ENCODE assay signal across 8 cellular contexts in genomic region chr3:186849392-186849975, GRCh38. TPM values are rescaled to one million over a fixed set of nuclear protein-coding genes. Genes with fewer than 3 reads are reported as not detected.
DNase-seq lines count a peak whose midpoint lies in the region; ATAC-seq and TF ChIP-seq lines count a peak whose summit lies in the region.

No MANE protein-coding gene starts in this region.

- peaks cover 23% of the 10 kb centered on the region for H3K4me1 Mint-ChIP-seq in activated CD4-positive, alpha-beta T cell treated with anti-CD3 and anti-CD28 coated beads, Interleukin-2, amount 10 ng/mL, durations not matched to agents 7 days and 5 days
- H3K4me1 Mint-ChIP-seq in brain (no peaks in the 10 kb centered on the region), memory B cell (peaks cover 12% of the 10 kb centered on the region)

- POLR2A ChIA-PET in activated CD4-positive, alpha-beta T cell treated with anti-CD3 and anti-CD28 coated beads, Interleukin-2, amount 10 ng/mL, durations not matched to agents 7 days and 5 days (lab: Charles Lee) = interaction anchor here (0.6 to 1.3 kb wide), 4 partner anchors 60 to 82 kb away, joined by 3 to 10 read pairs (median 3); no protein-coding TSS in a partner anchor

- peaks cover 8% of the 10 kb centered on the region for H3K9me3 Mint-ChIP-seq in activated CD4-positive, alpha-beta T cell treated with anti-CD3 and anti-CD28 coated beads, Interleukin-2, amount 10 ng/mL, durations not matched to agents 7 days and 5 days
- no peaks in the 10 kb centered on the region for H3K9me3 Mint-ChIP-seq in brain
- H3K9me3 Mint-ChIP-seq in memory B cell = peaks cover 3% of the 10 kb centered on the region

- peak overlapping the region; percentile 33 for H3K27ac Mint-ChIP-seq in activated CD4-positive, alpha-beta T cell treated with anti-CD3 and anti-CD28 coated beads, Interleukin-2, amount 10 ng/mL, durations not matched to agents 7 days and 5 days
- no peak overlapping the region for H3K27ac Mint-ChIP-seq in brain
- H3K27ac Mint-ChIP-seq in memory B cell = peak overlapping the region; percentile 64

- CTCF ChIA-PET in activated CD4-positive, alpha-beta T cell treated with anti-CD3 and anti-CD28 coated beads, Interleukin-2, amount 10 ng/mL, durations not matched to agents 7 days and 5 days (lab: Charles Lee) = interaction anchor here (0.6 to 1.9 kb wide), 23 partner anchors 9 to 316 kb away, joined by 3 to 14 read pairs (median 3); partner anchors contain the start of gene ST6GAL1

- TF ChIP-seq CTCF in HFF-Myc (IDR thresholded peaks at IDR 0.05; ENCODE audit: low read depth, low read length, missing control alignments) (peak; percentile 32), brain (conservative IDR thresholded peaks at IDR 0.05) (peak; percentile 83 to 90)

- ATAC-seq in memory B cell (ENCODE audit: low read depth) = peak; percentile 98
- no peak for ATAC-seq in HG02884 (IDR thresholded peaks at IDR 0.05; ENCODE audit: unreplicated experiment)
- ATAC-seq in HG02885 (IDR thresholded peaks at IDR 0.05; ENCODE audit: poor library complexity, unreplicated experiment) = no peak

- DNase-seq in activated CD4-positive, alpha-beta T cell treated with anti-CD3 and anti-CD28 coated beads, Interleukin-2, amount 10 ng/mL, durations not matched to agents 7 days and 5 days = peak; percentile 40
- DNase-seq in activated CD4-positive, alpha-beta T cell treated with anti-CD3 and anti-CD28 coated beads for 48 hours = no peak
- no peak for DNase-seq in HFF-Myc (ENCODE audit: extremely low read depth, low read depth)
- DNase-seq in NCI-H2171 treated with DMSO at 0.1 percent for 48 hours (lab: John Stamatoyannopoulos, UW) = peak; percentile 72
- DNase-seq in memory B cell (ENCODE audit: low spot score in 2 of 2) = peak in 1 of 2 donors; percentile 62

- no peak overlapping the region for H3K4me3 ChIP-seq in HFF-Myc (replicated peaks; ENCODE audit: low read depth, low read length)

- peaks cover 14% of the 10 kb centered on the region for H3K27me3 Mint-ChIP-seq in activated CD4-positive, alpha-beta T cell treated with anti-CD3 and anti-CD28 coated beads, Interleukin-2, amount 10 ng/mL, durations not matched to agents 7 days and 5 days
- peaks cover 21% of the 10 kb centered on the region for H3K27me3 Mint-ChIP-seq in brain
- peaks cover 7% of the 10 kb centered on the region for H3K27me3 Mint-ChIP-seq in memory B cell

- peaks cover 9% of the 10 kb centered on the region for H3K36me3 Mint-ChIP-seq in activated CD4-positive, alpha-beta T cell treated with anti-CD3 and anti-CD28 coated beads, Interleukin-2, amount 10 ng/mL, durations not matched to agents 7 days and 5 days (ENCODE audit: low read depth)
- H3K36me3 Mint-ChIP-seq in brain (no peaks in the 10 kb centered on the region), memory B cell (no peaks in the 10 kb centered on the region)

- H3K4me3 Mint-ChIP-seq in activated CD4-positive, alpha-beta T cell treated with anti-CD3 and anti-CD28 coated beads, Interleukin-2, amount 10 ng/mL, durations not matched to agents 7 days and 5 days = no peak overlapping the region
- H3K4me3 Mint-ChIP-seq in brain = no peak overlapping the region
- H3K4me3 Mint-ChIP-seq in memory B cell = no peak overlapping the region

RNA-seq across cellular contexts. Expression of gene ADIPOQ, which starts 7.0 kb away (rescaled TPM):
- not detected for total RNA-seq in activated CD4-positive, alpha-beta T cell treated with anti-CD3 and anti-CD28 coated beads, Interleukin-2, amount 10 ng/mL, durations not matched to agents 7 days and 5 days
- polyA plus RNA-seq in brain (ENCODE audit: insufficient read depth, low read depth, low replicate concordance) = not detected

RNA-seq across cellular contexts. Expression of gene RFC4, which starts 43.2 kb away (rescaled TPM):
- total RNA-seq in activated CD4-positive, alpha-beta T cell treated with anti-CD3 and anti-CD28 coated beads, Interleukin-2, amount 10 ng/mL, durations not matched to agents 7 days and 5 days = 100 to 1,000 TPM in 1 of 2 experiments, 10 to 100 TPM in 1; 85.5 to 105 TPM
- 32.4 TPM for polyA plus RNA-seq in brain (ENCODE audit: insufficient read depth, low read depth, low replicate concordance)

Comparison
In these comparisons a context has a peak if more than half of its experiments do, and no peak if none do; other contexts are left out.
1. DNase-seq: peak in activated CD4-positive, alpha-beta T cell treated with anti-CD3 and anti-CD28 coated beads, Interleukin-2, amount 10 ng/mL, durations not matched to agents 7 days and 5 days (single experiment) and NCI-H2171 treated with DMSO at 0.1 percent for 48 hours (single experiment); none in activated CD4-positive, alpha-beta T cell treated with anti-CD3 and anti-CD28 coated beads for 48 hours (single experiment) and HFF-Myc (single experiment).
2. H3K27ac Mint-ChIP-seq: peak in activated CD4-positive, alpha-beta T cell treated with anti-CD3 and anti-CD28 coated beads, Interleukin-2, amount 10 ng/mL, durations not matched to agents 7 days and 5 days (single experiment) and memory B cell (single experiment); none in brain (0 of 5).